ENCODE assay signal across 8 cellular contexts in genomic region chr9:136093331-136093986, GRCh38. TPM values are rescaled to one million over a fixed set of nuclear protein-coding genes. Genes with fewer than 3 reads are reported as not detected.
A peak's percentile ranks its signal among the peaks of the same experiment; 100 is the strongest.
DNase-seq lines count a peak whose midpoint lies in the region; ATAC-seq and TF ChIP-seq lines count a peak whose summit lies in the region.

No MANE protein-coding gene starts in this region.

- H3K9me3 Mint-ChIP-seq in T-cell = no peaks in the 10 kb centered on the region

- H3K27ac ChIP-seq in parathyroid adenoma = peak overlapping the region; percentile 74

- H3K9ac ChIP-seq in parathyroid adenoma = no peak overlapping the region

- H3K36me3 ChIP-seq in parathyroid adenoma (ENCODE audit: control insufficient read depth, insufficient read depth, low read length) = no peaks in the 10 kb centered on the region

- H2AFZ ChIP-seq in parathyroid adenoma = no peak overlapping the region

- POLR2A ChIA-PET in T-cell (lab: Charles Lee) = no interaction called here

- peaks cover 2% of the 10 kb centered on the region for H3K4me1 ChIP-seq in parathyroid adenoma

- peaks cover 0 to 2% of the 10 kb centered on the region in 2 donors for H3K27me3 Mint-ChIP-seq in T-cell

- peak overlapping the region; percentile 60 for H3K4me3 ChIP-seq in fibroblast of villous mesenchyme (ENCODE audit: low read depth, low read length)
- peak overlapping the region; percentile 69 for H3K4me3 ChIP-seq in parathyroid adenoma (ENCODE audit: low read depth, low read length)

- no peaks in the 10 kb centered on the region for H3K9me3 ChIP-seq in parathyroid adenoma (ENCODE audit: control insufficient read depth, low read length)

- no peaks in the 10 kb centered on the region for H3K36me3 Mint-ChIP-seq in T-cell

- DNase-seq in EL (peak; percentile 28), T-cell (no peak), fibroblast of villous mesenchyme (ENCODE audit: low read depth) (peak; percentile 36), NCI-H526 treated with DMSO at 0.1 percent for 48 hours (lab: John Stamatoyannopoulos, UW) (no peak), T1000 (lab: John Stamatoyannopoulos, UW) (no peak), NCI-H2029 (lab: John Stamatoyannopoulos, UW) (no peak)

- peak overlapping the region; percentile 43 to 55 for H3K27ac Mint-ChIP-seq in T-cell

- no peaks in the 10 kb centered on the region for H3K27me3 ChIP-seq in parathyroid adenoma (ENCODE audit: control insufficient read depth, insufficient read depth, low read length)

- H3K4me3 Mint-ChIP-seq in T-cell = peak overlapping the region; percentile 72 to 78 (median 76)

- TF ChIP-seq CTCF in fibroblast of villous mesenchyme (IDR thresholded peaks at IDR 0.05; ENCODE audit: insufficient read depth, low read depth, low read length) = no peak
- no peak for TF ChIP-seq CTCF in parathyroid adenoma (IDR thresholded peaks at IDR 0.05)

- H3K4me2 ChIP-seq in parathyroid adenoma (ENCODE audit: low read length) = peak overlapping the region; percentile 97

- ATAC-seq in T-cell (replicated peaks in 1 of 4) (no peak), GM21619 (IDR thresholded peaks at IDR 0.05; ENCODE audit: unreplicated experiment) (no peak)

- CTCF ChIA-PET in T-cell (lab: Charles Lee) = no interaction called here

- peaks cover 16 to 33% (median 27%) of the 10 kb centered on the region in 3 donors for H3K4me1 Mint-ChIP-seq in T-cell

- peaks cover 17% of the 10 kb centered on the region for H3K79me2 ChIP-seq in parathyroid adenoma

RNA-seq across cellular contexts. Expression of gene NACC2, which starts 1.6 kb away (rescaled TPM):
- total RNA-seq in T-cell (10 to 100 TPM in 3 of 5 donors, 1 to 10 TPM in 2; 4.2 to 11.7 (median 11.3) TPM), fibroblast of villous mesenchyme (30.3 and 34.1 TPM in 2 replicates)

RNA-seq across cellular contexts. Expression of gene TMEM250, which starts 25.2 kb away (rescaled TPM):
- total RNA-seq in T-cell (10 to 100 TPM; 21.0 to 77.9 (median 63.0) TPM), fibroblast of villous mesenchyme (39.0 and 39.7 TPM in 2 replicates)

Comparison
In these comparisons a context has a peak if more than half of its experiments do, and no peak if none do; other contexts are left out.
1. DNase-seq: peak in EL (single experiment) and fibroblast of villous mesenchyme (single experiment); none in T-cell (0 of 34), NCI-H526 treated with DMSO at 0.1 percent for 48 hours (single experiment), T1000 (single experiment) and NCI-H2029 (single experiment).